In genomic region chr7:66140924-66141323, GRCh38 we compare ENCODE assay signal across 9 cellular contexts. TPM values are rescaled to one million over a fixed set of nuclear protein-coding genes. Genes with fewer than 3 reads are reported as not detected.
DNase-seq lines count a peak whose midpoint lies in the region; ATAC-seq and TF ChIP-seq lines count a peak whose summit lies in the region.
"Had no signal": no experiment of that assay in that cellular context is flagged by ENCODE, and none has a peak within 500 bp of the region (broad histone marks: within the 10 kb centered on the region; RNA-seq: fewer than 3 reads in every experiment).

No MANE protein-coding gene starts in this region.

- peak; percentile 4 for DNase-seq in NCI-H146 (lab: John Stamatoyannopoulos, UW)
- DNase-seq in NCI-H146 treated with DMSO at 0.1 percent for 48 hours (lab: John Stamatoyannopoulos, UW; ENCODE audit: unreplicated experiment) = no peak
- DNase-seq in WTC11 (ENCODE audit: low spot score) = peak; percentile 46
- DNase-seq in heart right ventricle = peak; percentile 60 to 71
- DNase-seq in psoas muscle = peak; percentile 67 to 80
- DNase-seq in COLO668 (lab: John Stamatoyannopoulos, UW; ENCODE audit: unreplicated experiment) = no peak
- DNase-seq in NCI-H2029 treated with DMSO at 0.1 percent for 48 hours (lab: John Stamatoyannopoulos, UW) = no peak
- DNase-seq: CD4-positive, CD25-positive, alpha-beta regulatory T cell had no signal

- H3K27me3 ChIP-seq in heart right ventricle (no peaks in the 10 kb centered on the region), psoas muscle (ENCODE audit: insufficient read depth in 3 of 3, low read length in 2 of 3) (no peaks in the 10 kb centered on the region)

- POLR2A ChIA-PET in WTC11 (lab: Charles Lee) = no interaction called here

- H3K36me3 ChIP-seq in heart right ventricle (peaks cover 0 to 94% (median 26%) of the 10 kb centered on the region in 9 donors), psoas muscle (ENCODE audit: insufficient read depth in 1 of 2, low read depth in 1 of 2) (peaks cover 2 to 85% of the 10 kb centered on the region in 2 donors)

- TF ChIP-seq CTCF in WTC11 (IDR thresholded peaks at IDR 0.05) = no peak
- peak; percentile 39 to 82 (median 64) for TF ChIP-seq CTCF in heart right ventricle (IDR thresholded peaks at IDR 0.05)
- TF ChIP-seq CTCF in psoas muscle (IDR thresholded peaks at IDR 0.05) = peak; percentile 48

- H3K4me3 Mint-ChIP-seq in WTC11 = no peak overlapping the region
- H3K4me3 Mint-ChIP-seq: CD4-positive, CD25-positive, alpha-beta regulatory T cell had no signal

- WGBS in heart right ventricle, 2 donors = 16 to 21% methylated on average over 4 of the region's 4 CpGs
- 27 to 34% (median 33%) methylated on average over 4 of the region's 4 CpGs for WGBS in psoas muscle, 3 donors

- H3K4me1 Mint-ChIP-seq in WTC11 = no peaks in the 10 kb centered on the region

- H3K9me3 Mint-ChIP-seq in WTC11 = no peaks in the 10 kb centered on the region

- CTCF ChIA-PET in WTC11 (lab: Charles Lee) = interaction anchor here (0.6 to 1.7 kb wide), 3 partner anchors 14 to 273 kb away, joined by 3 to 9 read pairs (median 6); no protein-coding TSS in a partner anchor

- H3K27ac Mint-ChIP-seq in WTC11 = no peak overlapping the region; the same call in 1 of the 2 replicates

- no peaks in the 10 kb centered on the region for H3K27me3 Mint-ChIP-seq in WTC11 (ENCODE audit: low read depth)
- H3K27me3 Mint-ChIP-seq: CD4-positive, CD25-positive, alpha-beta regulatory T cell had no signal

- no peak overlapping the region for H3K4me3 ChIP-seq in heart right ventricle
- H3K4me3 ChIP-seq in psoas muscle = no peak overlapping the region

- peak overlapping the region in 3 of 10 donors; percentile 15 to 48 (median 18) for H3K27ac ChIP-seq in heart right ventricle
- no peak overlapping the region for H3K27ac ChIP-seq in psoas muscle

- intact Hi-C loops in heart right ventricle (cut with DNase I) (loop anchor here in 4 of 10 donors (10.0 kb wide), 4 partner anchors 64 to 364 kb away; partner anchors contain the start of gene TPST1 (in 2 of the 4)), psoas muscle (cut with DNase I) (no loop called here)

- peaks cover 42% of the 10 kb centered on the region for H3K36me3 Mint-ChIP-seq in WTC11

- ATAC-seq in WTC11 (peak; percentile 67; the same call in 1 of the 2 replicates), heart right ventricle (peak; percentile 66 to 78 (median 72)), psoas muscle (peak; percentile 67 to 77 (median 72)), HG02852 (IDR thresholded peaks at IDR 0.05; ENCODE audit: unreplicated experiment) (no peak)

- H3K4me1 ChIP-seq in heart right ventricle = peaks cover 2 to 49% (median 34%) of the 10 kb centered on the region in 9 donors
- peaks cover 5% of the 10 kb centered on the region for H3K4me1 ChIP-seq in psoas muscle

- H3K9me3 ChIP-seq in heart right ventricle = no peaks in the 10 kb centered on the region
- H3K9me3 ChIP-seq in psoas muscle = no peaks in the 10 kb centered on the region

TF ChIP-seq in WTC11, 78 proteins besides CTCF, POLR2A, EP300 and RAD21 (continues in another document):
- TF ChIP-seq MLX (CRISPR knock-in tag; IDR thresholded peaks at IDR 0.05) (no peak), MYBL2 (CRISPR knock-in tag; IDR thresholded peaks at IDR 0.05) (no peak), JUN (CRISPR knock-in tag; IDR thresholded peaks at IDR 0.05) (no peak), NR3C1 (CRISPR knock-in tag; conservative IDR thresholded peaks at IDR 0.05; ENCODE audit: low read depth) (no peak), NR2C2 (CRISPR knock-in tag; IDR thresholded peaks at IDR 0.05) (no peak), ZNF425 (CRISPR knock-in tag; conservative IDR thresholded peaks at IDR 0.05) (no peak), ZNF317 (CRISPR knock-in tag; IDR thresholded peaks at IDR 0.05; ENCODE audit: borderline replicate concordance, low read depth) (no peak), ZNF512 (CRISPR knock-in tag; IDR thresholded peaks at IDR 0.05; ENCODE audit: borderline replicate concordance) (no peak), FOXP1 (CRISPR knock-in tag; IDR thresholded peaks at IDR 0.05; ENCODE audit: borderline replicate concordance) (no peak), CREM (CRISPR knock-in tag; IDR thresholded peaks at IDR 0.05) (no peak), CDX4 (CRISPR knock-in tag; IDR thresholded peaks at IDR 0.05; ENCODE audit: borderline replicate concordance) (no peak), FOXP4 (CRISPR knock-in tag; IDR thresholded peaks at IDR 0.05) (no peak), ZNF416 (CRISPR knock-in tag; IDR thresholded peaks at IDR 0.05) (no peak)

RNA-seq across cellular contexts. Expression of gene CRCP, which starts 26.3 kb away (rescaled TPM):
- total RNA-seq in WTC11 (2021) (20.3 to 23.3 TPM (median 21.2 TPM) in 3 replicates), heart right ventricle (10 to 100 TPM; 15.4 to 31.1 (median 23.1) TPM), psoas muscle (10 to 100 TPM; 11.3 to 18.8 (median 13.0) TPM)
- polyA plus RNA-seq in heart right ventricle (10 to 100 TPM; 11.3 to 16.2 TPM), psoas muscle (10 to 100 TPM; 11.9 to 23.8 (median 17.7) TPM)

Comparison
In these comparisons a context has a peak if more than half of its experiments do, and no peak if none do; other contexts are left out.
1. DNase-seq: peak in NCI-H146 (single experiment), WTC11 (single experiment), heart right ventricle (2 of 2) and psoas muscle (2 of 2); none in NCI-H146 treated with DMSO at 0.1 percent for 48 hours (single experiment), COLO668 (single experiment) and NCI-H2029 treated with DMSO at 0.1 percent for 48 hours (single experiment).